Comparison of ENCODE assay signal across 8 cellular contexts in the genomic region with DNA sequence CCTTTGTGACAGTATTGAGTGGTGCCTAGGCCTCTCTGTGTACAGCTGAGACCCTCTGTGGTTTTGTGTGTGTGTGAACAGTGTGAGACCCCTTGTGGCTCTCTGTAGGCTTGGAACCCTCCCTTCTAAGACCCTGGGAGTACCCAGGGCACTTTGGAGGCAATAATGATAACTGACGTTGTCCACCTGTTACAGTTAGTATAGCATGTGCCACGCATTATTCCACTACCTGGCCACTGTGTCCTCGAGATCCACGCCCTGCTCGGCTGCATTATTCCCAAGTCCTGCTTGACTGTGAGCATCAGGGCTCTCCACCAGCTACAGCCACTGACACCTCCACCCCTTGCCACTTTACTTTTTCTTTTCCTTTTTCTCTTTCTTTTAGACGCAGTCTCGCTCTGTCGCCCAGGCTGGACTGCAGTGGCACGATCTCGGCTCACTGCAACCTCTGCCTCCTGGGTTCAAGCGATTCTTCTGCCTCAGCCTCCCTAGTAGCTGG. TPM values are rescaled to one million over a fixed set of nuclear protein-coding genes. Genes with fewer than 3 reads are reported as not detected.
DNase-seq lines count a peak whose midpoint lies in the region; ATAC-seq and TF ChIP-seq lines count a peak whose summit lies in the region.

No MANE protein-coding gene starts in this region.

- intact Hi-C loops in Calu3 (cut with micrococcal nuclease; ENCODE audit: unreplicated experiment) = loop anchor here (10.0 kb wide), 1 partner anchor 77 kb away; a partner anchor contains a TSS

- DNase-seq in Calu3 = no peak
- no peak for DNase-seq in neuronal stem cell (ENCODE audit: low spot score)
- DNase-seq in NCI-H748 (lab: John Stamatoyannopoulos, UW; ENCODE audit: unreplicated experiment) = no peak
- DNase-seq in NCI-H128 (lab: John Stamatoyannopoulos, UW; ENCODE audit: unreplicated experiment) = no peak
- DNase-seq in NCI-H446 treated with DMSO at 0.1 percent for 48 hours (lab: John Stamatoyannopoulos, UW) = no peak

- H3K4me3 ChIP-seq in Loucy (ENCODE audit: low read length, poor library complexity, severe bottlenecking) = peak overlapping the region; percentile 79
- H3K4me3 ChIP-seq in duodenal mucosa (ENCODE audit: low read depth in 1 of 2, low read length in 2 of 2) = peak overlapping the region; percentile 45 to 83
- peak overlapping the region in 1 of 2 donors; percentile 0 for H3K4me3 ChIP-seq in neuronal stem cell (ENCODE audit: low read length in 2 of 2)

- H3K4ac ChIP-seq in neuronal stem cell (ENCODE audit: low read length) = no peak overlapping the region

- no peak overlapping the region for H4K91ac ChIP-seq in neuronal stem cell (ENCODE audit: low read depth, low read length, poor library complexity)

- 0 out of 2 replicates have a peak, but pooled peaks cover 6% of the 10 kb centered on the region for H3F3A ChIP-seq in Loucy (ENCODE audit: low read depth)

- no peak overlapping the region for H3K14ac ChIP-seq in neuronal stem cell (ENCODE audit: low read length)

- H3K36me3 Mint-ChIP-seq in Calu3 (ENCODE audit: insufficient read depth, unreplicated experiment) = peaks cover 70% of the 10 kb centered on the region

- peaks cover 77% of the 10 kb centered on the region for H3K79me2 ChIP-seq in Loucy (ENCODE audit: insufficient read depth, low read length)

- peak overlapping the region; percentile 88 for H3K27ac Mint-ChIP-seq in Calu3 (ENCODE audit: unreplicated experiment)

- H3K23ac ChIP-seq in neuronal stem cell (ENCODE audit: low read depth, low read length, poor library complexity) = no peak overlapping the region

- no peak overlapping the region for H3K27ac ChIP-seq in duodenal mucosa (ENCODE audit: low read depth, low read length)
- H3K27ac ChIP-seq in neuronal stem cell (replicated peaks; ENCODE audit: low read length) = peak overlapping the region; percentile 30

- H2BK5ac ChIP-seq in neuronal stem cell (ENCODE audit: low read length) = no peak overlapping the region

- no peak overlapping the region for H2BK120ac ChIP-seq in neuronal stem cell (ENCODE audit: low read depth, low read length)

- H3K9me3 Mint-ChIP-seq in Calu3 (ENCODE audit: low read depth, unreplicated experiment) = no peaks in the 10 kb centered on the region

- CTCF ChIA-PET in Calu3 (lab: Charles Lee) = interaction anchor here (0.7 to 0.8 kb wide), 2 partner anchors 11 to 107 kb away, joined by 3 to 4 read pairs; no protein-coding TSS in a partner anchor

- no TSS peak for BruUV-seq in Calu3 (replicated peaks; lab: Mats Ljungman, UMichigan)

- no peak overlapping the region for H2BK15ac ChIP-seq in neuronal stem cell (ENCODE audit: low read length)

- no peak overlapping the region for H2BK12ac ChIP-seq in neuronal stem cell (ENCODE audit: low read length)

- peaks cover 75% of the 10 kb centered on the region for H3K4me1 Mint-ChIP-seq in Calu3 (ENCODE audit: low read depth, unreplicated experiment)

- H3K27me3 Mint-ChIP-seq in Calu3 (ENCODE audit: unreplicated experiment) = no peaks in the 10 kb centered on the region

- H3K9ac ChIP-seq in Loucy (ENCODE audit: low read depth, low read length, poor library complexity, severe bottlenecking) (peak overlapping the region; percentile 95), duodenal mucosa (ENCODE audit: low read depth in 1 of 2, low read length in 2 of 2) (peak overlapping the region in 1 of 2 donors; percentile 79), neuronal stem cell (ENCODE audit: low read depth, low read length, poor library complexity) (no peak overlapping the region)

- H3K4me1 ChIP-seq in Loucy (ENCODE audit: insufficient read depth, low read length, poor library complexity, severe bottlenecking) (peaks cover 37% of the 10 kb centered on the region), duodenal mucosa (ENCODE audit: control insufficient read depth in 1 of 2, insufficient read depth in 2 of 2, low read length in 2 of 2) (peaks cover 56 to 83% of the 10 kb centered on the region in 2 donors), neuronal stem cell (ENCODE audit: control insufficient read depth in 2 of 2, insufficient read depth in 1 of 2, low read depth in 1 of 2, low read length in 2 of 2) (peaks cover 9 to 18% of the 10 kb centered on the region in 2 donors)

- H4K8ac ChIP-seq in neuronal stem cell (ENCODE audit: low read depth, low read length) = no peak overlapping the region

- H3K9me3 ChIP-seq in Loucy (ENCODE audit: insufficient read depth, low read depth, low read length) = no peaks in the 10 kb centered on the region
- no peaks in the 10 kb centered on the region for H3K9me3 ChIP-seq in duodenal mucosa (ENCODE audit: control insufficient read depth in 1 of 2, low read length in 2 of 2)
- no peaks in the 10 kb centered on the region for H3K9me3 ChIP-seq in neuronal stem cell (replicated peaks in 1 of 2; ENCODE audit: control insufficient read depth in 2 of 2, insufficient read depth in 1 of 2, low read depth in 1 of 2, low read length in 2 of 2)

- H3K4me3 Mint-ChIP-seq in Calu3 (ENCODE audit: low read depth, unreplicated experiment) = peak overlapping the region; percentile 88

- no peak overlapping the region for H2AK5ac ChIP-seq in neuronal stem cell (ENCODE audit: low read depth, low read length)

- H3K9me2 ChIP-seq in Loucy (replicated peaks; ENCODE audit: low read depth, low read length) = no peaks in the 10 kb centered on the region

- TF ChIP-seq CTCF in Calu3 (IDR thresholded peaks at IDR 0.05; ENCODE audit: unreplicated experiment) (no peak), Loucy (conservative IDR thresholded peaks at IDR 0.05; ENCODE audit: low read length) (no peak)

- peaks cover 24% of the 10 kb centered on the region for H3K79me1 ChIP-seq in neuronal stem cell (ENCODE audit: low read depth, low read length)

- ATAC-seq in HG02759 (IDR thresholded peaks at IDR 0.05; ENCODE audit: unreplicated experiment) = no peak

- H3K4me2 ChIP-seq in Loucy (ENCODE audit: low read depth, low read length, poor library complexity, severe bottlenecking) (peak overlapping the region; percentile 87), neuronal stem cell (ENCODE audit: insufficient read depth, low read length, poor library complexity, severe bottlenecking) (no peak overlapping the region)

- no peak overlapping the region for H3K18ac ChIP-seq in neuronal stem cell (ENCODE audit: low read length)

- H4K20me1 ChIP-seq in Loucy (ENCODE audit: insufficient read depth, low read length, poor library complexity, severe bottlenecking) = peaks cover 57% of the 10 kb centered on the region

- H3K36me3 ChIP-seq in Loucy (ENCODE audit: insufficient read depth, low read length) (no peaks in the 10 kb centered on the region; the same call in 1 of the 2 replicates), duodenal mucosa (ENCODE audit: control insufficient read depth in 1 of 2, insufficient read depth in 2 of 2, low read length in 2 of 2) (peaks cover 0 to 9% of the 10 kb centered on the region in 2 donors), neuronal stem cell (replicated peaks in 1 of 2; ENCODE audit: control insufficient read depth in 2 of 2, insufficient read depth in 2 of 2, low read length in 2 of 2) (peaks cover 20 to 51% of the 10 kb centered on the region in 2 donors)

- H2AFZ ChIP-seq in Loucy (ENCODE audit: low read length) (no peak overlapping the region), neuronal stem cell (ENCODE audit: low read length) (no peak overlapping the region)

- no CpG with 5 or more reads among the region's 11 CpGs for WGBS in neuronal stem cell (ENCODE audit: extremely low coverage in 2 of 2, insufficient read length in 2 of 2, insufficient replicate concordance in 1 of 2), 2 donors

- no peaks in the 10 kb centered on the region for H3K27me3 ChIP-seq in Loucy (ENCODE audit: insufficient read depth, low read length, poor library complexity, severe bottlenecking)
- H3K27me3 ChIP-seq in duodenal mucosa (ENCODE audit: control insufficient read depth in 1 of 2, insufficient read depth in 2 of 2, low read length in 2 of 2) = no peaks in the 10 kb centered on the region
- H3K27me3 ChIP-seq in neuronal stem cell (ENCODE audit: control insufficient read depth in 3 of 3, insufficient read depth in 3 of 3, low read depth in 1 of 3, low read length in 3 of 3) = no peaks in the 10 kb centered on the region

RNA-seq across cellular contexts. Expression of a gene that starts 2.0 kb away (rescaled TPM):
- total RNA-seq in Calu3 (2022) = 114 and 126 TPM in 2 replicates
- 74.8 TPM for polyA plus RNA-seq in neuronal stem cell (2013, experiment 1 of 2)
- polyA plus RNA-seq in neuronal stem cell (2013, experiment 2 of 2) = 73.3 TPM

RNA-seq across cellular contexts. Expression of a gene that starts 28.2 kb away (rescaled TPM):
- 1.4 and 2.1 TPM in 2 replicates for total RNA-seq in Calu3 (2022)
- polyA plus RNA-seq in neuronal stem cell (2013, experiment 1 of 2) = 2.8 TPM
- polyA plus RNA-seq in neuronal stem cell (2013, experiment 2 of 2) = 2.8 TPM

RNA-seq across cellular contexts. Expression of a gene that starts 38.1 kb away (rescaled TPM):
- 9.1 and 9.3 TPM in 2 replicates for total RNA-seq in Calu3 (2022)
- polyA plus RNA-seq in neuronal stem cell (2013, experiment 1 of 2) = 2.9 TPM
- 2.7 TPM for polyA plus RNA-seq in neuronal stem cell (2013, experiment 2 of 2)

RNA-seq across cellular contexts. Expression of a gene that starts 39.4 kb away (rescaled TPM):
- total RNA-seq in Calu3 (2022) = 1.4 and 2.2 TPM in 2 replicates
- 0.36 TPM for polyA plus RNA-seq in neuronal stem cell (2013, experiment 1 of 2)
- 0.28 TPM for polyA plus RNA-seq in neuronal stem cell (2013, experiment 2 of 2)
